In the genomic region with DNA sequence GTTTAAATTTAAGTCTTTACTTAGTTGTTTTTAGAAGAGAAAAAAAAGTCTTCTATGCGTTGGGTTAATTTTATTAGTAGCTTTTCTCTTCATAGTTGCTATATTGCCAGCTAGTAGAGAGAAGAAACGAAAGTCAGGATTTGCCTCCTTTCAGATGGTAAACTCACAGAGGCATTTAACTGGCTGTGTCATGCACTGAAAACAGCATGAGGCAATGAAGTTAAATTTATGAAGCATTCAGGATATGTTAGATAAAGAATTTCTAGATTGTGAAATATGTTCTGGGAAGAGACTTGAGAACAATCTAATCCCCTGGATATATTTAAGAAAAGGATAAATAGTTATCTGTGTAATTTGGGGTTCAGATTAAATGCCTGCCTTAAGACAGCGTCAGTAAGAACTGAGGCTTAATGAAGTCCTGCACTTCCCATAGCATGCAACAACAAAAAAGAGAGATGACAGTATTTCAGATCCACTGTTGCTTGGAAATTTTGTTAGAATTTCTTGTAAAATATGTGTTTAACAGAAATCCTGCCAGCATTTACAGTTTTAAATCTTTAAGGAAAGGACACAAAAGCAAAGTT, we compare ENCODE assay signal across 11 cellular contexts. TPM values are rescaled to one million over a fixed set of nuclear protein-coding genes. Genes with fewer than 3 reads are reported as not detected.
DNase-seq lines count a peak whose midpoint lies in the region; ATAC-seq and TF ChIP-seq lines count a peak whose summit lies in the region.
"Had no signal": no experiment of that assay in that cellular context is flagged by ENCODE, and none has a peak within 500 bp of the region (broad histone marks: within the 10 kb centered on the region; RNA-seq: fewer than 3 reads in every experiment).

No MANE protein-coding gene starts in this region.

- intact Hi-C loops in uterus (cut with DNase I; ENCODE audit: low total_unique reads) (no loop called here), CD14-positive monocyte (cut with micrococcal nuclease) (no loop called here)

- H3K4me1 ChIP-seq in NT2/D1 (ENCODE audit: insufficient read depth, insufficient read length) (no peaks in the 10 kb centered on the region), uterus (peaks cover 0 to 4% of the 10 kb centered on the region in 2 donors)

- H3K36me3 ChIP-seq in NT2/D1 (ENCODE audit: insufficient read depth, insufficient read length, low read length) (no peaks in the 10 kb centered on the region), uterus (no peaks in the 10 kb centered on the region)
- H3K36me3 ChIP-seq: WERI-Rb-1 had no signal

- H3K9ac ChIP-seq in NT2/D1 (ENCODE audit: insufficient read length, low read depth), result peak overlapping the region; percentile 4

- TF ChIP-seq POLR2A in uterus (IDR thresholded peaks at IDR 0.05), result peak in 1 of 2 donors; percentile 20

- H3K4me1 Mint-ChIP-seq in CD14-positive monocyte, result peaks cover 6% of the 10 kb centered on the region

- H3K9me3 ChIP-seq in NT2/D1 (ENCODE audit: insufficient read depth, low read length) (no peaks in the 10 kb centered on the region), uterus (no peaks in the 10 kb centered on the region)

- no peak overlapping the region for H3K4me3 ChIP-seq in NT2/D1 (ENCODE audit: insufficient read length, low read depth)
- H3K4me3 ChIP-seq in fibroblast of pulmonary artery (replicated peaks; ENCODE audit: low read depth, low read length), result peak overlapping the region; percentile 49
- H3K4me3 ChIP-seq in uterus, result peak overlapping the region; percentile 22 to 42

- no peak overlapping the region for H3K27ac Mint-ChIP-seq in CD14-positive monocyte
- H3K27ac Mint-ChIP-seq: activated naive CD4-positive, alpha-beta T cell treated with anti-CD3 and anti-CD28 coated beads, Interleukin-2, amount 10 ng/mL, durations not matched to agents 7 days and 5 days; stimulated activated naive CD8-positive, alpha-beta T cell treated with anti-CD3 and anti-CD28 coated beads, Interleukin-15, Interleukin-2, amounts not matched to agents 100 ng/mL and 50 ng/mL, for 24 hours had no signal

- H3K27ac ChIP-seq in uterus, result peak overlapping the region; percentile 81 to 84
- H3K27ac ChIP-seq: WERI-Rb-1 had no signal

- no peaks in the 10 kb centered on the region for H3K36me3 Mint-ChIP-seq in CD14-positive monocyte
- H3K36me3 Mint-ChIP-seq: activated naive CD4-positive, alpha-beta T cell treated with anti-CD3 and anti-CD28 coated beads, Interleukin-2, amount 10 ng/mL, durations not matched to agents 7 days and 5 days had no signal

- ATAC-seq in GM21825 (IDR thresholded peaks at IDR 0.05; ENCODE audit: unreplicated experiment), result no peak

- no peaks in the 10 kb centered on the region for H3K9me3 Mint-ChIP-seq in CD14-positive monocyte
- H3K9me3 Mint-ChIP-seq: activated naive CD4-positive, alpha-beta T cell treated with anti-CD3 and anti-CD28 coated beads, Interleukin-2, amount 10 ng/mL, durations not matched to agents 7 days and 5 days; stimulated activated naive CD8-positive, alpha-beta T cell treated with anti-CD3 and anti-CD28 coated beads, Interleukin-15, Interleukin-2, amounts not matched to agents 100 ng/mL and 50 ng/mL, for 24 hours had no signal

- peak; percentile 27 for DNase-seq in NT2/D1 (ENCODE audit: low read depth, low spot score)
- peak; percentile 80 for DNase-seq in fibroblast of pulmonary artery (ENCODE audit: low read depth)
- DNase-seq in myocyte (ENCODE audit: low read depth), result peak; percentile 23
- no peak for DNase-seq in uterus
- no peak for DNase-seq in CD14-positive monocyte (ENCODE audit: low spot score)
- DNase-seq in HPDE6-E6E7 (ENCODE audit: extremely low spot score), result no peak
- DNase-seq: activated naive CD4-positive, alpha-beta T cell treated with anti-CD3 and anti-CD28 coated beads, Interleukin-2, amount 10 ng/mL, durations not matched to agents 7 days and 5 days; GF-D8; WERI-Rb-1 had no signal

- TF ChIP-seq CTCF in fibroblast of pulmonary artery (IDR thresholded peaks at IDR 0.05; ENCODE audit: low read length, missing control alignments) (no peak), uterus (IDR thresholded peaks at IDR 0.05) (no peak), CD14-positive monocyte (IDR thresholded peaks at IDR 0.05) (no peak)

- no peak overlapping the region for H3K4me3 Mint-ChIP-seq in CD14-positive monocyte
- H3K4me3 Mint-ChIP-seq: activated naive CD4-positive, alpha-beta T cell treated with anti-CD3 and anti-CD28 coated beads, Interleukin-2, amount 10 ng/mL, durations not matched to agents 7 days and 5 days; stimulated activated naive CD8-positive, alpha-beta T cell treated with anti-CD3 and anti-CD28 coated beads, Interleukin-15, Interleukin-2, amounts not matched to agents 100 ng/mL and 50 ng/mL, for 24 hours had no signal

- no peaks in the 10 kb centered on the region for H3K27me3 ChIP-seq in NT2/D1 (ENCODE audit: insufficient read depth, insufficient read length)
- H3K27me3 ChIP-seq in uterus, result no peaks in the 10 kb centered on the region

- H3K27me3 Mint-ChIP-seq in CD14-positive monocyte (ENCODE audit: low read depth in 3 of 3), result no peaks in the 10 kb centered on the region
- H3K27me3 Mint-ChIP-seq: activated naive CD4-positive, alpha-beta T cell treated with anti-CD3 and anti-CD28 coated beads, Interleukin-2, amount 10 ng/mL, durations not matched to agents 7 days and 5 days; stimulated activated naive CD8-positive, alpha-beta T cell treated with anti-CD3 and anti-CD28 coated beads, Interleukin-15, Interleukin-2, amounts not matched to agents 100 ng/mL and 50 ng/mL, for 24 hours had no signal

RNA-seq across cellular contexts. Expression of gene ANGPTL1, which starts 1.7 kb away (rescaled TPM):
- 2.5 and 7.1 TPM in 2 replicates for total RNA-seq in myocyte
- 1.9 TPM for polyA plus RNA-seq in myocyte (2012)
- 100 to 1,000 TPM in 3 of 4 donors, 10 to 100 TPM in 1; 77.8 to 286 (median 142) TPM for total RNA-seq in uterus
- not detected for polyA plus RNA-seq in CD14-positive monocyte

Comparison
In these comparisons a context has a peak if more than half of its experiments do, and no peak if none do; other contexts are left out.
1. DNase-seq: peak in NT2/D1 (single experiment), fibroblast of pulmonary artery (single experiment) and myocyte (single experiment); none in uterus (0 of 2), CD14-positive monocyte (single experiment) and HPDE6-E6E7 (single experiment).